Comparison of ENCODE assay signal across 27 cellular contexts in genomic region chr6:41523957-41524633, GRCh38. TPM values are rescaled to one million over a fixed set of nuclear protein-coding genes. Genes with fewer than 3 reads are reported as not detected.
DNase-seq lines count a peak whose midpoint lies in the region; ATAC-seq and TF ChIP-seq lines count a peak whose summit lies in the region.
"Had no signal": no experiment of that assay in that cellular context is flagged by ENCODE, and none has a peak within 500 bp of the region (broad histone marks: within the 10 kb centered on the region; RNA-seq: fewer than 3 reads in every experiment).

No MANE protein-coding gene starts in this region.

- POLR2A ChIA-PET in GM10248 (lab: Yijun Ruan, JAX) (no interaction called here), PC-3 (lab: Charles Lee; ENCODE audit: unreplicated experiment) (interaction anchor here (0.5 kb wide), 1 partner anchor 49 kb away, joined by 3 read pairs; no protein-coding TSS in a partner anchor)

- ATAC-seq in GM23338 (no peak), PC-3 (no peak)
- ATAC-seq: lower lobe of right lung; naive thymus-derived CD8-positive, alpha-beta T cell had no signal

- H3K27ac Mint-ChIP-seq in GM23338 = no peak overlapping the region
- H3K27ac Mint-ChIP-seq in brain = peak overlapping the region in 3 of 5 experiments; percentile 81 to 95 (median 88)
- H3K27ac Mint-ChIP-seq: activated B cell treated with CpG ODN at 0.5 μM for 24 hours; activated CD4-positive, alpha-beta T cell treated with anti-CD3 and anti-CD28 coated beads, Interleukin-2, amount 10 ng/mL, durations not matched to agents 7 days and 5 days; activated naive CD8-positive, alpha-beta T cell; H9 had no signal

- no peaks in the 10 kb centered on the region for H4K20me1 ChIP-seq in GM23338 (replicated peaks; ENCODE audit: insufficient read depth)
- H4K20me1 ChIP-seq in PC-3 (ENCODE audit: low read length) = no peaks in the 10 kb centered on the region

- DNase-seq in GM23338 (ENCODE audit: low spot score) (peak; percentile 32), NCI-H146 (lab: John Stamatoyannopoulos, UW) (peak; percentile 69), retina (peak; percentile 55), GM10248 (ENCODE audit: extremely low spot score) (no peak), PC-3 (no peak), foreskin fibroblast (no peak)
- DNase-seq: ACHN; activated B cell treated with CpG ODN at 0.5 μM for 24 hours; activated CD4-positive, alpha-beta T cell treated with anti-CD3 and anti-CD28 coated beads, Interleukin-2, amount 10 ng/mL, durations not matched to agents 7 days and 5 days; activated effector memory CD4-positive, alpha-beta T cell treated with anti-CD3 and anti-CD28 coated beads, Interleukin-2, amount 50 U/mL, for 16 hours; activated T-cell treated with anti-CD3 and anti-CD28 coated beads, Interleukin-2, amount 50 U/mL, for 1 hour; BE2C; DMS153; dorsolateral prefrontal cortex; H9; kidney glomerular epithelial cell; lower lobe of right lung; naive thymus-derived CD8-positive, alpha-beta T cell; NCI-H187; NCI-H82; stimulated activated naive CD4-positive, alpha-beta T cell had no signal

- no peak overlapping the region for H3K9ac ChIP-seq in PC-3 (ENCODE audit: low read length)

- H3K4me1 ChIP-seq in GM23338 (ENCODE audit: insufficient read depth) = peaks cover 10% of the 10 kb centered on the region
- peaks cover 8% of the 10 kb centered on the region for H3K4me1 ChIP-seq in PC-3 (ENCODE audit: insufficient read depth, low read length)

- H3K4me2 ChIP-seq in GM23338 (no peak overlapping the region), PC-3 (ENCODE audit: low read length) (no peak overlapping the region)

- H3K9me3 ChIP-seq in PC-3 (ENCODE audit: low read length) = no peaks in the 10 kb centered on the region
- H3K9me3 ChIP-seq: BE2C, breast epithelium, lower lobe of right lung, SJSA1 had no signal

- H3K4me3 ChIP-seq in GM23338 (no peak overlapping the region), PC-3 (ENCODE audit: low read length) (no peak overlapping the region), foreskin fibroblast (ENCODE audit: low read depth in 1 of 2, low read length in 2 of 2) (no peak overlapping the region)
- H3K4me3 ChIP-seq: breast epithelium, dorsolateral prefrontal cortex, lower lobe of right lung, SJSA1, skin epidermis had no signal

- no peaks in the 10 kb centered on the region for H3K79me2 ChIP-seq in GM23338 (replicated peaks; ENCODE audit: insufficient read depth)
- H3K79me2 ChIP-seq in PC-3 (ENCODE audit: low read length) = no peaks in the 10 kb centered on the region

- H3K27ac ChIP-seq in GM23338 (ENCODE audit: low read depth) = no peak overlapping the region
- no peak overlapping the region for H3K27ac ChIP-seq in PC-3 (ENCODE audit: low read length)
- H3K27ac ChIP-seq: breast epithelium, dorsolateral prefrontal cortex, lower lobe of right lung, RWPE1, SJSA1, skin epidermis had no signal

- H3K9me3 Mint-ChIP-seq in GM23338 (no peaks in the 10 kb centered on the region), brain (peaks cover 0 to 6% (median 0%) of the 10 kb centered on the region in 5 experiments)
- H3K9me3 Mint-ChIP-seq: activated B cell treated with CpG ODN at 0.5 μM for 24 hours; activated CD4-positive, alpha-beta T cell treated with anti-CD3 and anti-CD28 coated beads, Interleukin-2, amount 10 ng/mL, durations not matched to agents 7 days and 5 days; H9; naive thymus-derived CD8-positive, alpha-beta T cell had no signal

- intact Hi-C loops in PC-3 (cut with micrococcal nuclease) = no loop called here

- H3K9me2 ChIP-seq in GM23338 (ENCODE audit: insufficient read depth) = no peaks in the 10 kb centered on the region
- H3K9me2 ChIP-seq in PC-3 (replicated peaks; ENCODE audit: low read length) = no peaks in the 10 kb centered on the region

- H3K4me3 Mint-ChIP-seq in GM23338 = no peak overlapping the region
- H3K4me3 Mint-ChIP-seq in brain = peak overlapping the region in 4 of 5 experiments; percentile 51 to 76 (median 60)
- H3K4me3 Mint-ChIP-seq: activated B cell treated with CpG ODN at 0.5 μM for 24 hours; activated CD4-positive, alpha-beta T cell treated with anti-CD3 and anti-CD28 coated beads, Interleukin-2, amount 10 ng/mL, durations not matched to agents 7 days and 5 days; activated naive CD8-positive, alpha-beta T cell; H9; naive thymus-derived CD8-positive, alpha-beta T cell had no signal

- H3K27me3 Mint-ChIP-seq in GM23338 (ENCODE audit: insufficient read depth, low read depth, poor library complexity) (peaks cover 27% of the 10 kb centered on the region), brain (peaks cover 30% of the 10 kb centered on the region)

- no peaks in the 10 kb centered on the region; the same call in 1 of the 2 replicates for H3K36me3 ChIP-seq in GM23338 (ENCODE audit: insufficient read depth)
- no peaks in the 10 kb centered on the region for H3K36me3 ChIP-seq in PC-3 (ENCODE audit: low read depth, low read length)
- H3K36me3 ChIP-seq: BE2C, breast epithelium, lower lobe of right lung, SJSA1 had no signal

- H3K36me3 Mint-ChIP-seq in GM23338 (ENCODE audit: low read depth) (no peaks in the 10 kb centered on the region), brain (no peaks in the 10 kb centered on the region)
- H3K36me3 Mint-ChIP-seq: activated naive CD8-positive, alpha-beta T cell; naive thymus-derived CD8-positive, alpha-beta T cell had no signal

- H2AFZ ChIP-seq in GM23338 (0 out of 2 replicates have a peak overlapping the region, but pooled peaks have one; percentile 69), PC-3 (ENCODE audit: low read length) (no peak overlapping the region)

- H3F3A ChIP-seq in GM23338 (replicated peaks; ENCODE audit: low read depth) (peaks cover 4% of the 10 kb centered on the region; the same call in 1 of the 2 replicates), PC-3 (ENCODE audit: low read length, unreplicated experiment) (no peaks in the 10 kb centered on the region)

- peaks cover 19% of the 10 kb centered on the region; the same call in 1 of the 2 replicates for H3K27me3 ChIP-seq in GM23338 (ENCODE audit: insufficient read depth)
- no peaks in the 10 kb centered on the region for H3K27me3 ChIP-seq in PC-3 (ENCODE audit: low read length)
- H3K27me3 ChIP-seq: BE2C, SJSA1 had no signal

- no TSS peak for BruUV-seq in PC-3 (replicated peaks; lab: Mats Ljungman, UMichigan)

- H3K4me1 Mint-ChIP-seq in GM23338 = peaks cover 28% of the 10 kb centered on the region
- peaks cover 71% of the 10 kb centered on the region for H3K4me1 Mint-ChIP-seq in brain
- H3K4me1 Mint-ChIP-seq: activated CD4-positive, alpha-beta T cell treated with anti-CD3 and anti-CD28 coated beads, Interleukin-2, amount 10 ng/mL, durations not matched to agents 7 days and 5 days had no signal

- CTCF ChIA-PET in GM10248 (lab: Yijun Ruan, JAX) = interaction anchor here (1.1 kb wide), 1 partner anchor 9 kb away, joined by 3 read pairs; no protein-coding TSS in a partner anchor
- CTCF ChIA-PET in PC-3 (lab: Charles Lee) = no interaction called here

- TF ChIP-seq CTCF in GM23338 (conservative IDR thresholded peaks at IDR 0.05; ENCODE audit: low read depth in 2 of 2) (no peak), brain (conservative IDR thresholded peaks at IDR 0.05) (no peak), GM10248 (IDR thresholded peaks at IDR 0.05; ENCODE audit: control extremely low read depth, extremely low read depth, low read depth, missing control alignments) (no peak), PC-3 (conservative IDR thresholded peaks at IDR 0.05; ENCODE audit: low read depth, low read length) (no peak), foreskin fibroblast (IDR thresholded peaks at IDR 0.05; ENCODE audit: low read depth, low read length) (no peak)

TF ChIP-seq in GM23338, 12 proteins besides CTCF, POLR2A, EP300 and RAD21 (continues in another document):
- TF ChIP-seq REST (IDR thresholded peaks at IDR 0.05; ENCODE audit: unreplicated experiment) = no peak

RNA-seq across cellular contexts. Expression of gene FOXP4, which starts 22.1 kb away (rescaled TPM):
- total RNA-seq in GM23338 (2014; rRNA removed; shearing (Covaris generic)) = 9.7 and 13.5 TPM in 2 replicates
- polyA plus RNA-seq in GM23338 (2016; fragmentation: Nextera tagmentation; extraction: Ambion mirVana) = 5.1 and 6.3 TPM in 2 replicates
- polyA plus RNA-seq in brain (ENCODE audit: insufficient read depth, low read depth, low replicate concordance) = 184 TPM
- 6.7 and 15.5 TPM in 2 replicates for total RNA-seq in PC-3 (2014; rRNA removed)

Comparison
In these comparisons a context has a peak if more than half of its experiments do, and no peak if none do; other contexts are left out.
1. DNase-seq: peak in GM23338 (single experiment), NCI-H146 (single experiment) and retina (single experiment); none in GM10248 (single experiment), PC-3 (single experiment) and foreskin fibroblast (0 of 2).